Comparison of ENCODE assay signal across 1 cellular context in genomic region chr13:49996951-49997895, GRCh38.
TF ChIP-seq lines count a peak whose summit lies in the region.

Gene TRIM13, plus strand, starts transcription at chr13:49997042. Its CDS starts 14,899 bp downstream, at chr13:50011941.

TF ChIP-seq in HEK293, 187 proteins besides CTCF, POLR2A, EP300 and RAD21 (continued from another document):
- TF ChIP-seq ZNF362 (tag by site-specific recombination; IDR thresholded peaks at IDR 0.05) (no peak; the same call in 1 of the 2 replicates), ZNF112 (tag by site-specific recombination; IDR thresholded peaks at IDR 0.05) (no peak), ZNF311 (tag by site-specific recombination; IDR thresholded peaks at IDR 0.05; ENCODE audit: borderline replicate concordance) (no peak), BCL11B (tag by site-specific recombination; IDR thresholded peaks at IDR 0.05; ENCODE audit: low read depth) (peak; percentile 79; the same call in 1 of the 2 replicates), ZNF837 (tag by site-specific recombination; IDR thresholded peaks at IDR 0.05) (no peak), KLF1 (tag by site-specific recombination; IDR thresholded peaks at IDR 0.05) (no peak), ZBTB20 (tag by site-specific recombination; IDR thresholded peaks at IDR 0.05) (0 out of 2 replicates have a peak, but pooled peaks have one; percentile 39), FEZF1 (tag by site-specific recombination; IDR thresholded peaks at IDR 0.05) (peak; percentile 29; the same call in 1 of the 2 replicates), ZNF660 (tag by site-specific recombination; IDR thresholded peaks at IDR 0.05) (no peak; the same call in none of the 2 replicates), AEBP2 (tag by site-specific recombination; IDR thresholded peaks at IDR 0.05; ENCODE audit: borderline replicate concordance) (no peak), ZNF677 (tag by site-specific recombination; IDR thresholded peaks at IDR 0.05) (no peak; the same call in 1 of the 2 replicates), ZSCAN23 (tag by site-specific recombination; IDR thresholded peaks at IDR 0.05) (peak; percentile 57; the same call in 1 of the 2 replicates), ZNF280C (tag by site-specific recombination; IDR thresholded peaks at IDR 0.05) (no peak), ZNF391 (tag by site-specific recombination; IDR thresholded peaks at IDR 0.05; ENCODE audit: borderline replicate concordance, low read depth) (peak; percentile 62; the same call in 1 of the 2 replicates), ZNF175 (tag by site-specific recombination; IDR thresholded peaks at IDR 0.05) (no peak), ZNF335 (tag by site-specific recombination; conservative IDR thresholded peaks at IDR 0.05) (peak; percentile 93), GFI1B (tag by site-specific recombination; IDR thresholded peaks at IDR 0.05) (no peak), HOXD13 (CRISPR knock-in tag; IDR thresholded peaks at IDR 0.05; ENCODE audit: borderline replicate concordance) (no peak), HOXA7 (CRISPR knock-in tag; IDR thresholded peaks at IDR 0.05; ENCODE audit: borderline replicate concordance) (no peak), ZNF626 (tag by site-specific recombination; IDR thresholded peaks at IDR 0.05) (no peak), ZNF843 (tag by site-specific recombination; IDR thresholded peaks at IDR 0.05) (0 out of 2 replicates have a peak, but pooled peaks have one; percentile 32), MYNN (tag by site-specific recombination; IDR thresholded peaks at IDR 0.05; ENCODE audit: borderline replicate concordance) (no peak), ZNF48 (tag by site-specific recombination; IDR thresholded peaks at IDR 0.05) (no peak), TCF7L2 (IDR thresholded peaks at IDR 0.05; ENCODE audit: borderline replicate concordance, low read depth, low read length) (no peak)
- TF ChIP-seq, protein P1, sequence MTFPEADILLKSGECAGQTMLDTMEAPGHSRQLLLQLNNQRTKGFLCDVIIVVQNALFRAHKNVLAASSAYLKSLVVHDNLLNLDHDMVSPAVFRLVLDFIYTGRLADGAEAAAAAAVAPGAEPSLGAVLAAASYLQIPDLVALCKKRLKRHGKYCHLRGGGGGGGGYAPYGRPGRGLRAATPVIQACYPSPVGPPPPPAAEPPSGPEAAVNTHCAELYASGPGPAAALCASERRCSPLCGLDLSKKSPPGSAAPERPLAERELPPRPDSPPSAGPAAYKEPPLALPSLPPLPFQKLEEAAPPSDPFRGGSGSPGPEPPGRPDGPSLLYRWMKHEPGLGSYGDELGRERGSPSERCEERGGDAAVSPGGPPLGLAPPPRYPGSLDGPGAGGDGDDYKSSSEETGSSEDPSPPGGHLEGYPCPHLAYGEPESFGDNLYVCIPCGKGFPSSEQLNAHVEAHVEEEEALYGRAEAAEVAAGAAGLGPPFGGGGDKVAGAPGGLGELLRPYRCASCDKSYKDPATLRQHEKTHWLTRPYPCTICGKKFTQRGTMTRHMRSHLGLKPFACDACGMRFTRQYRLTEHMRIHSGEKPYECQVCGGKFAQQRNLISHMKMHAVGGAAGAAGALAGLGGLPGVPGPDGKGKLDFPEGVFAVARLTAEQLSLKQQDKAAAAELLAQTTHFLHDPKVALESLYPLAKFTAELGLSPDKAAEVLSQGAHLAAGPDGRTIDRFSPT (tag by site-specific recombination; IDR thresholded peaks at IDR 0.05): peak; percentile 67
TF ChIP-seq in HEK293: peak in this region for 63.
